Comparison of ENCODE assay signal across 19 cellular contexts in the genomic region with DNA sequence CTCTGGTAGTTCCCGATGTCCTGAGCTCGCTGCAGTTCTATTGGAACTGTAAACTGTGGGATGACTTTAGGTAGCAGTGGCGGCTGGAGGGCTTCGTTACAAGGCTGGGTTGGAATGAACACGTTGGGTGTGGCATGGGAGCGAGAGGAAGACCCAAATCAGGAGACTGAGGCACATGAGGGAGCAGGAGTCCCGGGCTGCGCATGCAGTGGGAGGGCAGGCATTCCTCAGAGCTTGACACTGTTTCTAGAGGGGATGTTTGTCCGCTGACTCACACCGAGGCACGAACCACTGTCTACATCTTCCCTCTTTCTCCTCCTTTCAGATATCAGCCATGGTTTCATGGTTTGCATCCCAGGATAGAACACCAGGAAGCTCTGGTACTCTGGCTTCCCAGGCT. TPM values are rescaled to one million over a fixed set of nuclear protein-coding genes. Genes with fewer than 3 reads are reported as not detected.
DNase-seq lines count a peak whose midpoint lies in the region; TF ChIP-seq lines count a peak whose summit lies in the region.
"Had no signal": no experiment of that assay in that cellular context is flagged by ENCODE, and none has a peak within 500 bp of the region (broad histone marks: within the 10 kb centered on the region; RNA-seq: fewer than 3 reads in every experiment).

No MANE protein-coding gene starts in this region.

- no peak overlapping the region for H3K27ac Mint-ChIP-seq in osteocyte (ENCODE audit: unreplicated experiment)
- H3K27ac Mint-ChIP-seq: activated naive CD4-positive, alpha-beta T cell treated with anti-CD3 and anti-CD28 coated beads for 36 hours; CD4-positive, CD25-positive, alpha-beta regulatory T cell; immature natural killer cell had no signal

- no peaks in the 10 kb centered on the region for H3K9me3 Mint-ChIP-seq in osteocyte (ENCODE audit: unreplicated experiment)
- H3K9me3 Mint-ChIP-seq: activated naive CD4-positive, alpha-beta T cell treated with anti-CD3 and anti-CD28 coated beads for 36 hours had no signal

- H3K4me3 ChIP-seq in MG63 (no peak overlapping the region), epithelial cell of esophagus (ENCODE audit: low read length) (no peak overlapping the region)
- H3K4me3 ChIP-seq: esophagus muscularis mucosa, HAP-1 had no signal

- H3K4me1 Mint-ChIP-seq in osteocyte (ENCODE audit: unreplicated experiment), result peaks cover 7% of the 10 kb centered on the region
- H3K4me1 Mint-ChIP-seq: CD4-positive, CD25-positive, alpha-beta regulatory T cell; immature natural killer cell had no signal

- peak; percentile 39 for DNase-seq in Caki2 (ENCODE audit: low read depth)
- DNase-seq in MG63, result peak; percentile 36
- DNase-seq in epithelial cell of esophagus (ENCODE audit: low read depth), result peak; percentile 62
- peak; percentile 60 for DNase-seq in osteocyte (ENCODE audit: extremely low spot score, unreplicated experiment)
- no peak for DNase-seq in NCI-H187 treated with DMSO at 0.1 percent for 48 hours (lab: John Stamatoyannopoulos, UW)
- DNase-seq in NCI-H446 treated with DMSO at 0.1 percent for 48 hours (lab: John Stamatoyannopoulos, UW), result no peak
- no peak for DNase-seq in germinal center (ENCODE audit: low spot score)
- DNase-seq in NCI-H510A treated with DMSO at 0.1 percent for 48 hours (lab: John Stamatoyannopoulos, UW), result no peak
- DNase-seq: activated naive CD4-positive, alpha-beta T cell treated with anti-CD3 and anti-CD28 coated beads for 36 hours; CD4-positive, CD25-positive, alpha-beta regulatory T cell; immature natural killer cell; NCI-H1092; NCI-H524; stimulated activated CD4-positive, alpha-beta T cell treated with anti-CD3 and anti-CD28 coated beads, Interleukin-4, amount 100 ng/mL, for 24 hours; stimulated activated naive CD4-positive, alpha-beta T cell treated with Interleukin-2 at 50 U/mL for 16 hours; T1000 had no signal

- H3K36me3 ChIP-seq in MG63, result no peaks in the 10 kb centered on the region
- H3K36me3 ChIP-seq: esophagus muscularis mucosa, HAP-1 had no signal

- no peaks in the 10 kb centered on the region for H3K36me3 Mint-ChIP-seq in osteocyte (ENCODE audit: unreplicated experiment)
- H3K36me3 Mint-ChIP-seq: CD4-positive, CD25-positive, alpha-beta regulatory T cell; immature natural killer cell had no signal

- no peaks in the 10 kb centered on the region for H3K9me3 ChIP-seq in MG63
- H3K9me3 ChIP-seq: esophagus muscularis mucosa, HAP-1 had no signal

- H3K27me3 ChIP-seq in MG63, result no peaks in the 10 kb centered on the region
- H3K27me3 ChIP-seq: esophagus muscularis mucosa had no signal

- TF ChIP-seq CTCF in epithelial cell of esophagus (IDR thresholded peaks at IDR 0.05; ENCODE audit: insufficient read depth, low read depth, low read length, missing control alignments), result no peak
- no peak for TF ChIP-seq CTCF in osteocyte (IDR thresholded peaks at IDR 0.05)

- no peaks in the 10 kb centered on the region for H3K27me3 Mint-ChIP-seq in osteocyte (ENCODE audit: unreplicated experiment)
- H3K27me3 Mint-ChIP-seq: CD4-positive, CD25-positive, alpha-beta regulatory T cell had no signal

- no peak overlapping the region for H3K4me3 Mint-ChIP-seq in osteocyte (ENCODE audit: unreplicated experiment)
- H3K4me3 Mint-ChIP-seq: activated naive CD4-positive, alpha-beta T cell treated with anti-CD3 and anti-CD28 coated beads for 36 hours; CD4-positive, CD25-positive, alpha-beta regulatory T cell; immature natural killer cell had no signal

- in situ Hi-C loops in Caki2 (cut with HindIII; ENCODE audit: low pct_unique_long_range_greater_than_20kb, low sequenced_read_pairs), result no loop called here

RNA-seq across cellular contexts. Expression of a gene that starts 40.6 kb away (rescaled TPM):
- total RNA-seq in Caki2 (2014; rRNA removed; shearing (Covaris generic); ENCODE audit: low replicate concordance), result 23.4 and 38.2 TPM in 2 replicates
- 1.1 and 1.6 TPM in 2 replicates for total RNA-seq in MG63 (2014; rRNA removed; shearing (Covaris generic); ENCODE audit: low replicate concordance)
- total RNA-seq in osteocyte, result 0.30 and 0.34 TPM in 2 replicates
- total RNA-seq: activated naive CD4-positive, alpha-beta T cell treated with anti-CD3 and anti-CD28 coated beads for 36 hours; CD4-positive, CD25-positive, alpha-beta regulatory T cell; mononuclear cell had no signal

Comparison
In these comparisons a context has a peak if more than half of its experiments do, and no peak if none do; other contexts are left out.
1. DNase-seq: peak in Caki2 (single experiment), MG63 (single experiment), epithelial cell of esophagus (single experiment) and osteocyte (single experiment); none in NCI-H187 treated with DMSO at 0.1 percent for 48 hours (single experiment), NCI-H446 treated with DMSO at 0.1 percent for 48 hours (single experiment), germinal center (single experiment) and NCI-H510A treated with DMSO at 0.1 percent for 48 hours (single experiment).